Comparison of ENCODE assay signal across 20 cellular contexts in the genomic region with DNA sequence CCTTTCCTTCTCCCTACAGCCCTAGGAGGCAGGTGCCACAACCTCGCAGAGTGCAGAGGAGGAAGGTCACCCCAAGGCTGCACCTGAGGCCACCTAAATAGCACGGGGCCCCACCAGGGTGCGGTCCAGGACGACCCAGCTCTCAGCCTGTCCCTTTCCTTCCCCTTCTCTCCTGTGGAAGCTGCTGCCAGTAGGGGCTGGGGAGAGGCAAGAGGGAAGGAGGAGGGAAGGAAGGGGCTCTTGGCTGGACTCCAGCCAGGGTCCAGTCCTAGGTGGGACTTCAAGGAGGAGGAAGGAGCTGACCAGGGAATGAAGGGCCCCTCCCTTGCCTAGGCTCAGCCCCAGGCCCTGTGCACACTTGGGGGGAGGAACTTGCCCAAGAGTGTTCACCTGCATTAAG. TPM values are rescaled to one million over a fixed set of nuclear protein-coding genes. Genes with fewer than 3 reads are reported as not detected.
"Had no signal": no experiment of that assay in that cellular context is flagged by ENCODE, and none has a peak within 500 bp of the region (broad histone marks: within the 10 kb centered on the region; RNA-seq: fewer than 3 reads in every experiment).

No MANE protein-coding gene starts in this region.

- H3K27ac ChIP-seq: HL-60, SJSA1, SK-N-MC had no signal

- DNase-seq: KBM-7, NCI-H1092 treated with DMSO at 0.1 percent for 48 hours, NCI-H1436, NCI-H187, NCI-H2029, NCI-H2081 treated with DMSO at 0.1 percent for 48 hours, NCI-H2171, NCI-H226, NCI-H446, NCI-H510A, NCI-H524 treated with DMSO at 0.1 percent for 48 hours, NCI-H69, NCI-H774, Right ventricle myocardium superior, RPMI8226, SIG-M5 had no signal

- H3K4me1 ChIP-seq: SJSA1 had no signal

- H3K27me3 ChIP-seq: SJSA1 had no signal

- H3K4me3 ChIP-seq: SJSA1, SK-N-MC had no signal

- H3K36me3 ChIP-seq: SJSA1 had no signal

RNA-seq across cellular contexts. Expression of a gene that starts 11.1 kb away (rescaled TPM):
- total RNA-seq: LHCN-M2, SJSA1 had no signal
